Comparison of ENCODE assay signal across 17 cellular contexts in genomic region chr22:27093422-27093821, GRCh38.
DNase-seq lines count a peak whose midpoint lies in the region; FAIRE-seq and TF ChIP-seq lines count a peak whose summit lies in the region.
"Had no signal": no experiment of that assay in that cellular context is flagged by ENCODE, and none has a peak within 500 bp of the region (broad histone marks: within the 10 kb centered on the region; RNA-seq: fewer than 3 reads in every experiment).

No MANE protein-coding gene starts in this region.

- no peak overlapping the region for H3K27ac ChIP-seq in HEK293 (ENCODE audit: extremely low read depth, low read depth, low read length)
- H3K27ac ChIP-seq in trophoblast cell (ENCODE audit: low read depth, low read length) = no peak overlapping the region
- no peak overlapping the region for H3K27ac ChIP-seq in spleen
- H3K27ac ChIP-seq in mesendoderm (ENCODE audit: low read depth, low read length) = no peak overlapping the region

- no peak overlapping the region for H3K56ac ChIP-seq in mesendoderm (ENCODE audit: low read length)

- H4K12ac ChIP-seq in trophoblast cell (ENCODE audit: low read depth, low read length) = no peak overlapping the region

- TF ChIP-seq POLR2A in GM12891 (IDR thresholded peaks at IDR 0.05; ENCODE audit: low read depth, low read length) (no peak), spleen (IDR thresholded peaks at IDR 0.05) (no peak)

- H3K4me3 ChIP-seq in HEK293 (ENCODE audit: low read depth, low read length) = no peak overlapping the region
- H3K4me3 ChIP-seq in bronchial epithelial cell (ENCODE audit: low read depth, low read length) = no peak overlapping the region
- peak overlapping the region; percentile 49 for H3K4me3 ChIP-seq in trophoblast cell (ENCODE audit: low read depth, low read length)
- H3K4me3 ChIP-seq in spleen = no peak overlapping the region
- H3K4me3 ChIP-seq in mesendoderm (ENCODE audit: low read length) = no peak overlapping the region

- no peak overlapping the region for H2AFZ ChIP-seq in trophoblast cell (ENCODE audit: insufficient read depth, low read length, poor library complexity)

- H2BK5ac ChIP-seq in trophoblast cell (ENCODE audit: low read depth, low read length, poor library complexity) = no peak overlapping the region
- no peak overlapping the region for H2BK5ac ChIP-seq in mesendoderm (ENCODE audit: low read length)

- peak overlapping the region; percentile 11 for H3K23ac ChIP-seq in trophoblast cell (ENCODE audit: low read length)
- H3K23ac ChIP-seq in mesendoderm (ENCODE audit: low read length) = no peak overlapping the region

- H3K18ac ChIP-seq in trophoblast cell (ENCODE audit: low read length) (no peak overlapping the region), mesendoderm (ENCODE audit: low read length) (no peak overlapping the region)

- H4K5ac ChIP-seq in mesendoderm (ENCODE audit: low read length) = no peak overlapping the region

- H2BK12ac ChIP-seq in trophoblast cell (ENCODE audit: low read length) = no peak overlapping the region

- H4K8ac ChIP-seq in trophoblast cell (ENCODE audit: low read depth, low read length) = no peak overlapping the region
- H4K8ac ChIP-seq in mesendoderm (ENCODE audit: low read depth, low read length) = no peak overlapping the region

- H3K4ac ChIP-seq in trophoblast cell (ENCODE audit: low read depth, low read length) (no peak overlapping the region), mesendoderm (ENCODE audit: low read depth, low read length) (no peak overlapping the region)

- H3K4me2 ChIP-seq in trophoblast cell (ENCODE audit: low read length) = no peak overlapping the region
- no peak overlapping the region for H3K4me2 ChIP-seq in mesendoderm (ENCODE audit: low read length)

- no peak overlapping the region for H2BK120ac ChIP-seq in trophoblast cell (ENCODE audit: insufficient read depth, low read length, poor library complexity)
- no peak overlapping the region for H2BK120ac ChIP-seq in mesendoderm (ENCODE audit: low read depth, low read length)

- no peak overlapping the region for H4K91ac ChIP-seq in trophoblast cell (ENCODE audit: low read depth, low read length)

- no peaks in the 10 kb centered on the region for H3K9me3 ChIP-seq in HEK293 (ENCODE audit: control insufficient read depth, insufficient read depth, low read depth, low read length)
- H3K9me3 ChIP-seq in trophoblast cell (ENCODE audit: insufficient read depth, low read depth, low read length) = peaks cover 5% of the 10 kb centered on the region
- peaks cover 0 to 4% (median under 1%) of the 10 kb centered on the region in 8 donors for H3K9me3 ChIP-seq in spleen

- no peaks in the 10 kb centered on the region for H3K79me1 ChIP-seq in trophoblast cell (ENCODE audit: low read length)
- no peaks in the 10 kb centered on the region for H3K79me1 ChIP-seq in mesendoderm (ENCODE audit: low read length)

- H3K14ac ChIP-seq in trophoblast cell (ENCODE audit: low read length) = no peak overlapping the region

- no CpG with 5 or more reads among the region's 4 CpGs for WGBS in trophoblast cell (ENCODE audit: extremely low coverage, insufficient coverage, insufficient read length)
- WGBS in spleen, 5 donors = 69 to 93% (median 78%) methylated on average over 4 of the region's 4 CpGs
- no CpG with 5 or more reads among the region's 4 CpGs for WGBS in mesendoderm (ENCODE audit: extremely low coverage, insufficient coverage, low lambda C conversion rate)

- DNase-seq in GM12891 (ENCODE audit: insufficient read length, low spot score) = no peak
- no peak for DNase-seq in bronchial epithelial cell (ENCODE audit: low read depth)
- no peak for DNase-seq in trophoblast cell
- DNase-seq in spleen = no peak
- DNase-seq in mesendoderm = no peak
- DNase-seq: C1 segment of cervical spinal cord; Calu3; CD4-positive, alpha-beta memory T cell; COR-L47; DMS53; DMS79 treated with DMSO at 0.1 percent for 48 hours; GF-D8; GOT3; H7; HCEC 1CT had no signal

- intact Hi-C loops in spleen (cut with DNase I; ENCODE audit: low total_unique reads) = no loop called here

- H3K79me2 ChIP-seq in trophoblast cell (ENCODE audit: control insufficient read depth, insufficient read depth, low read length, poor library complexity) = no peaks in the 10 kb centered on the region
- no peaks in the 10 kb centered on the region for H3K79me2 ChIP-seq in mesendoderm (ENCODE audit: control insufficient read depth, insufficient read depth, low read length)

- peak; percentile 41 for FAIRE-seq in GM12891 (lab: Jason Lieb, UNC)
- peak; percentile 99 for FAIRE-seq in bronchial epithelial cell (lab: Jason Lieb, UNC)
- FAIRE-seq: GM12892 had no signal

- H2AK5ac ChIP-seq in trophoblast cell (ENCODE audit: low read length) (no peak overlapping the region), mesendoderm (ENCODE audit: low read length) (no peak overlapping the region)

- POLR2A ChIA-PET in HEK293 (lab: Yijun Ruan, JAX) = no interaction called here

- no peaks in the 10 kb centered on the region for H3K4me1 ChIP-seq in HEK293 (ENCODE audit: control insufficient read depth, insufficient read depth, low read length)
- H3K4me1 ChIP-seq in trophoblast cell (ENCODE audit: control insufficient read depth in 1 of 2, insufficient read depth in 2 of 2, low read length in 2 of 2) = no peaks in the 10 kb centered on the region
- H3K4me1 ChIP-seq in spleen = no peaks in the 10 kb centered on the region
- no peaks in the 10 kb centered on the region for H3K4me1 ChIP-seq in mesendoderm (ENCODE audit: control insufficient read depth, low read depth, low read length)

- no peak overlapping the region for H3K9ac ChIP-seq in trophoblast cell (ENCODE audit: low read length)
- no peak overlapping the region for H3K9ac ChIP-seq in mesendoderm (ENCODE audit: low read length)

- H3K27me3 ChIP-seq in bronchial epithelial cell (ENCODE audit: control insufficient read depth, insufficient read depth, low read length) (peaks cover 1% of the 10 kb centered on the region), trophoblast cell (ENCODE audit: insufficient read depth, low read length) (no peaks in the 10 kb centered on the region), spleen (replicated peaks in 1 of 7) (peaks cover 0 to 59% (median 0%) of the 10 kb centered on the region in 7 donors), mesendoderm (ENCODE audit: insufficient read depth, low read length, poor library complexity) (no peaks in the 10 kb centered on the region)

- H2BK15ac ChIP-seq in mesendoderm (replicated peaks; ENCODE audit: low read depth) = no peak overlapping the region

- H3K36me3 ChIP-seq in HEK293 (ENCODE audit: control insufficient read depth in 2 of 2, insufficient read depth in 1 of 2, low read length in 2 of 2) (no peaks in the 10 kb centered on the region), bronchial epithelial cell (ENCODE audit: control insufficient read depth, insufficient read depth, low read length) (no peaks in the 10 kb centered on the region), trophoblast cell (ENCODE audit: control insufficient read depth in 1 of 2, insufficient read depth in 2 of 2, low read length in 2 of 2) (no peaks in the 10 kb centered on the region), spleen (no peaks in the 10 kb centered on the region), mesendoderm (ENCODE audit: control insufficient read depth, insufficient read depth, low read length) (no peaks in the 10 kb centered on the region)

- CTCF ChIA-PET in HEK293 (lab: Yijun Ruan, JAX) = interaction anchor here (0.7 kb wide), 1 partner anchor 8 kb away, joined by 3 read pairs; no protein-coding TSS in a partner anchor

- TF ChIP-seq CTCF in HEK293 (tag by site-specific recombination; IDR thresholded peaks at IDR 0.05) (no peak), bronchial epithelial cell (IDR thresholded peaks at IDR 0.05; ENCODE audit: insufficient read depth, low read length, severe bottlenecking) (no peak), spleen (IDR thresholded peaks at IDR 0.05 in 8 of 11, conservative IDR thresholded peaks at IDR 0.05 in 3 of 11) (no peak)

TF ChIP-seq in GM12891, 5 proteins besides CTCF, POLR2A, EP300 and RAD21:
- TF ChIP-seq TAF1 (IDR thresholded peaks at IDR 0.05; ENCODE audit: low read depth, low read length) = no peak
- TF ChIP-seq POU2F2 (IDR thresholded peaks at IDR 0.05; ENCODE audit: low read depth, low read length) = no peak
- no peak for TF ChIP-seq POLR2AphosphoS5 (IDR thresholded peaks at IDR 0.05; ENCODE audit: low read depth, low read length)
- TF ChIP-seq SPI1 (IDR thresholded peaks at IDR 0.05; ENCODE audit: low read depth, low read length) = no peak
- TF ChIP-seq PAX5 (IDR thresholded peaks at IDR 0.05; ENCODE audit: insufficient read depth, low read length, severe bottlenecking) = no peak
TF ChIP-seq in GM12891: peak in this region for 0.

TF ChIP-seq in HEK293, 187 proteins besides CTCF, POLR2A, EP300 and RAD21 (continues in another document):
- no peak for TF ChIP-seq ZNF707 (tag by site-specific recombination; IDR thresholded peaks at IDR 0.05)
- TF ChIP-seq ZNF530 (tag by site-specific recombination; IDR thresholded peaks at IDR 0.05; ENCODE audit: low read depth) = no peak
- TF ChIP-seq ZNF626 (tag by site-specific recombination; IDR thresholded peaks at IDR 0.05) = no peak
- TF ChIP-seq, protein P1, sequence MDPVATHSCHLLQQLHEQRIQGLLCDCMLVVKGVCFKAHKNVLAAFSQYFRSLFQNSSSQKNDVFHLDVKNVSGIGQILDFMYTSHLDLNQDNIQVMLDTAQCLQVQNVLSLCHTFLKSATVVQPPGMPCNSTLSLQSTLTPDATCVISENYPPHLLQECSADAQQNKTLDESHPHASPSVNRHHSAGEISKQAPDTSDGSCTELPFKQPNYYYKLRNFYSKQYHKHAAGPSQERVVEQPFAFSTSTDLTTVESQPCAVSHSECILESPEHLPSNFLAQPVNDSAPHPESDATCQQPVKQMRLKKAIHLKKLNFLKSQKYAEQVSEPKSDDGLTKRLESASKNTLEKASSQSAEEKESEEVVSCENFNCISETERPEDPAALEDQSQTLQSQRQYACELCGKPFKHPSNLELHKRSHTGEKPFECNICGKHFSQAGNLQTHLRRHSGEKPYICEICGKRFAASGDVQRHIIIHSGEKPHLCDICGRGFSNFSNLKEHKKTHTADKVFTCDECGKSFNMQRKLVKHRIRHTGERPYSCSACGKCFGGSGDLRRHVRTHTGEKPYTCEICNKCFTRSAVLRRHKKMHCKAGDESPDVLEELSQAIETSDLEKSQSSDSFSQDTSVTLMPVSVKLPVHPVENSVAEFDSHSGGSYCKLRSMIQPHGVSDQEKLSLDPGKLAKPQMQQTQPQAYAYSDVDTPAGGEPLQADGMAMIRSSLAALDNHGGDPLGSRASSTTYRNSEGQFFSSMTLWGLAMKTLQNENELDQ (tag by site-specific recombination; IDR thresholded peaks at IDR 0.05; ENCODE audit: low read depth) = no peak
- TF ChIP-seq ZNF549 (tag by site-specific recombination; IDR thresholded peaks at IDR 0.05) = no peak
- no peak for TF ChIP-seq ZNF341 (tag by site-specific recombination; IDR thresholded peaks at IDR 0.05; ENCODE audit: low read depth)
- no peak for TF ChIP-seq ZNF146 (tag by site-specific recombination; IDR thresholded peaks at IDR 0.05)
